In the genomic region with DNA sequence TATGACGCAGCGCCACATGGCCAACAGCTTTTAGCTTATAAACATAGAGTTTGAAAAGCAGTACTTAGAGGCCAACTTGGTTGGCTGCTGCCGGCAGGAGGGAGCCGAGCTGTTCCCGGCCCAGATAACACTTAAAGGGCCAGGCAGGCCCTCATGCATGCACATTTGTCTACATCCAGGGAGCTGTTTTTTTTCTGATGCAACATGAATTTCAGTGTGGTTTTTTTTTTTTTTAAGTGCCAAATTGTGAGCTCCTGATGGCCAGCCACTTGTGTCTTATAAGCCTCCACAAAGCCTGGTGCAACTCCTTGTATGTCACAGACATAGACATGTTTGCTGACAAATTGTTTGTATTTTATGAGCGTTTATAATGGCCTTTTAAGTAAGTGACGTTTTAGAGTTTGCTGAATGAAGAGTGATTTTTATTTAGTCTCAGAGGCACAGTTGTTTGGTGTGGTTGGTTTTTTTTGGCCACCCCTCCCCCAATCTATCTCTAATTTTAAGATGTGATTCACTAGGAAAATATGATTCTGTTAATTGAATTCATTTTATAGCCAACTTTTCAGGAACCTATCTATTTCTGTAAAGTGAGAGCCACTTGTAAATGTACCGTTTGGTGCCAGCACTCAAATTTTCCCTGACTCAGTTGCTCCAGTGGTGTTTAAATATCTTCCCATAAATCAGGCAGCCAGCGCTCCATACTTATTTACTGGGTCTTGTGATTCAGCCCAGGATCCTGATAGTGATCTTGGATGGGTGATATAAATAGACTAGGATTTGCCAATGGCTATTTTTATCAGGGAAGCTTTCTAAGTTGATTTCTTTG, we compare ENCODE assay signal across 8 cellular contexts.
A peak's percentile ranks its signal among the peaks of the same experiment; 100 is the strongest.
DNase-seq lines count a peak whose midpoint lies in the region; ATAC-seq and TF ChIP-seq lines count a peak whose summit lies in the region.

No MANE protein-coding gene starts in this region.

- H3K36me3 ChIP-seq in prostate gland = no peaks in the 10 kb centered on the region

- H3K9me3 ChIP-seq in prostate gland = no peaks in the 10 kb centered on the region

- peaks cover 13% of the 10 kb centered on the region for H3K4me1 ChIP-seq in prostate gland (replicated peaks)

- no peaks in the 10 kb centered on the region for H3K27me3 ChIP-seq in prostate gland (replicated peaks; ENCODE audit: insufficient read depth)

- ATAC-seq in SK-N-SH treated with all-trans-retinoic acid at 6 μM for 48 hours = peak; percentile 95
- peak; percentile 96 for ATAC-seq in Right ventricle myocardium inferior
- ATAC-seq in GM18502 (IDR thresholded peaks at IDR 0.05; ENCODE audit: poor library complexity, unreplicated experiment) = no peak

- no peak for TF ChIP-seq POLR2A in prostate gland (IDR thresholded peaks at IDR 0.05)

- TF ChIP-seq CTCF in prostate gland (IDR thresholded peaks at IDR 0.05) = peak in 1 of 4 experiments; percentile 10

- intact Hi-C loops in Right ventricle myocardium inferior (cut with DNase I) (loop anchor here (5.0 kb wide), 1 partner anchor 133 kb away; a partner anchor contains a TSS), prostate gland (cut with DNase I) (no loop called here)

- DNase-seq in NCI-H1092 treated with DMSO at 0.1 percent for 48 hours (lab: John Stamatoyannopoulos, UW) (peak; percentile 10), NCI-H1092 (lab: John Stamatoyannopoulos, UW) (no peak), Right ventricle myocardium inferior (ENCODE audit: missing footprints) (peak; percentile 80), prostate gland (ENCODE audit: low spot score) (peak; percentile 53), Kasumi-1 (lab: John Stamatoyannopoulos, UW) (no peak)
- no peak for DNase-seq in activated CD4-positive, CD25-positive, alpha-beta regulatory T cell (lab: John Stamatoyannopoulos, UW)

- H3K4me3 ChIP-seq in prostate gland = no peak overlapping the region

- 7% methylated on average over 9 of the region's 9 CpGs for WGBS in prostate gland

- peak overlapping the region; percentile 61 to 64 for H3K27ac ChIP-seq in prostate gland

TF ChIP-seq in SK-N-SH treated with all-trans-retinoic acid at 6 μM for 48 hours, 23 proteins besides CTCF, POLR2A, EP300 and RAD21:
- TF ChIP-seq SNAI2 (CRISPR knock-in tag; IDR thresholded peaks at IDR 0.05) = no peak
- peak; percentile 49; the same call in 1 of the 2 replicates for TF ChIP-seq TCF4 (CRISPR knock-in tag; IDR thresholded peaks at IDR 0.05; ENCODE audit: borderline replicate concordance)
- TF ChIP-seq CSDC2 (CRISPR knock-in tag; IDR thresholded peaks at IDR 0.05) = no peak
- TF ChIP-seq ISL1 (CRISPR knock-in tag; IDR thresholded peaks at IDR 0.05) = peak; percentile 55

Comparison
In these comparisons a context has a peak if more than half of its experiments do, and no peak if none do; other contexts are left out.
1. DNase-seq: peak in NCI-H1092 treated with DMSO at 0.1 percent for 48 hours (single experiment), Right ventricle myocardium inferior (single experiment) and prostate gland (single experiment); none in NCI-H1092 (single experiment), Kasumi-1 (0 of 2) and activated CD4-positive, CD25-positive, alpha-beta regulatory T cell (0 of 4).